Comparison of ENCODE assay signal across 28 cellular contexts in the genomic region with DNA sequence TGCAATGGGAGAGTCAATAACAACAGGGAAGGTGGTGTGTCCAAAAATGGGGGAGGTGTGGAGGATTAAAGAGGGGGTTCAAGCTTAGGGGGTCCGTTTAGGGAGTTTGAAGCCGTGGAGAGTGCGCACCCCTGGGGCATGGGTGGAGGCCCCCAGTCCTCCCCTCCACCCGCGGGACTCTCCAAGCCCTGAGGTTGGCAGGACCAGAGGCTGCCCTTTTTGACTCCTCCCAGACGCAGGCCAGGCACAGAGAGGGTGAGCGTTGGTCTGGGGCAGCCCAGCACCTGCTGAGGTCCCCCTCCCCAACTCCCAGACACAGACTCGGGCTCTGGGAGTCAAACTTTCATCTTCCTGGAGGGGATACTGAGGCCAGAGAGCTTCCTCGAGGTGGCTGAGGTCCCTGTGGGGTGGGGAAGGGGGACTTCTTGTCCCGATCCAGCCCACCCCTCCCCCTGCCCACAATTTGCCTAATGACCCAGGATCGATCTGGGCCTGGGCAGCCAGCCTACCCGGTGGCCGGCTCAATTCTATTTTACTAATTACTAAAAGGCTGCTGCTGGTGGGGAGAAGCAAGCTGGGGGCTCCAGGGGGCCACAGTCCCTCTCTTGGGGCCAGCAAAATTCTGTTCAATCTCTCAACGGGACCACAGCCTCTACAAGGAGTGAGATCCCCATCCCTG. TPM values are rescaled to one million over a fixed set of nuclear protein-coding genes. Genes with fewer than 3 reads are reported as not detected.
DNase-seq lines count a peak whose midpoint lies in the region; ATAC-seq, FAIRE-seq and TF ChIP-seq lines count a peak whose summit lies in the region.
"Had no signal": no experiment of that assay in that cellular context is flagged by ENCODE, and none has a peak within 500 bp of the region (broad histone marks: within the 10 kb centered on the region; RNA-seq: fewer than 3 reads in every experiment).

No MANE protein-coding gene starts in this region.

- no peak for ATAC-seq in activated naive CD8-positive, alpha-beta T cell treated with anti-CD3 and anti-CD28 coated beads, Interleukin-2, amount 50 U/mL, for 24 hours
- ATAC-seq in PC-3 (no peak), GM19324 (IDR thresholded peaks at IDR 0.05; ENCODE audit: low FRiP score, unreplicated experiment) (no peak), GM18858 (IDR thresholded peaks at IDR 0.05; ENCODE audit: unreplicated experiment) (no peak), GM21367 (IDR thresholded peaks at IDR 0.05; ENCODE audit: unreplicated experiment) (no peak)
- ATAC-seq: activated T-cell treated with anti-CD3 and anti-CD28 coated beads, Interleukin-2, amount 50 U/mL, for 72 hours; psoas muscle had no signal

- no peak for TF ChIP-seq RAD21 in H1 (IDR thresholded peaks at IDR 0.05 in 1 of 2, conservative IDR thresholded peaks at IDR 0.05 in 1 of 2; ENCODE audit: low read depth in 2 of 2, low read length in 2 of 2)

- 0 out of 2 replicates have a peak overlapping the region, but pooled peaks have one; percentile 61 for H2BK20ac ChIP-seq in H1 (ENCODE audit: low read length)

- peaks cover 18% of the 10 kb centered on the region for H3K4me1 Mint-ChIP-seq in activated naive CD8-positive, alpha-beta T cell (ENCODE audit: low read depth)
- peaks cover 20% of the 10 kb centered on the region for H3K4me1 Mint-ChIP-seq in activated naive CD8-positive, alpha-beta T cell treated with anti-CD3 and anti-CD28 coated beads, Interleukin-2, amount 50 U/mL, for 24 hours

- H3K23me2 ChIP-seq in H1 (ENCODE audit: low read depth, low read length): peaks cover 5% of the 10 kb centered on the region; the same call in 1 of the 2 replicates

- no peak overlapping the region for H3K56ac ChIP-seq in H1 (replicated peaks; ENCODE audit: insufficient read length, low read depth, low read length)

- H3K27ac ChIP-seq in PC-3 (ENCODE audit: low read length): no peak overlapping the region
- H3K27ac ChIP-seq in H1 (ENCODE audit: low read depth, low read length): no peak overlapping the region
- no peak overlapping the region for H3K27ac ChIP-seq in suprapubic skin
- H3K27ac ChIP-seq: psoas muscle, RWPE1, vagina had no signal

- WGBS in H1 (ENCODE audit: extremely low coverage in 1 of 2, insufficient coverage in 1 of 2, insufficient read length in 1 of 2, insufficient replicate concordance in 2 of 2, low coverage in 1 of 2, low lambda C conversion rate in 2 of 2, missing lambda C conversion rate in 1 of 2), 2 experiments: 10% methylated on average over 14 of the region's 14 CpGs; no CpG with 5 or more reads in 1 of the 2 experiments
- 1% methylated on average over 5 of the region's 14 CpGs for WGBS in suprapubic skin

- CTCF ChIA-PET in PC-3 (lab: Charles Lee) (no interaction called here), H1 (lab: Charles Lee; ENCODE audit: partially characterized antibody) (interaction anchor here (0.7 to 2.3 kb wide), 5 partner anchors 14 to 78 kb away, joined by 3 to 12 read pairs (median 3); no protein-coding TSS in a partner anchor)

- no peak overlapping the region for H3K14ac ChIP-seq in H1 (ENCODE audit: insufficient read length)

- H3K9me3 Mint-ChIP-seq in activated naive CD8-positive, alpha-beta T cell (ENCODE audit: low read depth): no peaks in the 10 kb centered on the region
- H3K9me3 Mint-ChIP-seq in activated naive CD8-positive, alpha-beta T cell treated with anti-CD3 and anti-CD28 coated beads, Interleukin-2, amount 50 U/mL, for 24 hours: no peaks in the 10 kb centered on the region
- H3K9me3 Mint-ChIP-seq: activated T-cell treated with anti-CD3 and anti-CD28 coated beads, Interleukin-2, amount 50 U/mL, for 72 hours; memory B cell; neural crest cell had no signal

- peak overlapping the region; percentile 64 for H3K4me3 Mint-ChIP-seq in activated naive CD8-positive, alpha-beta T cell
- H3K4me3 Mint-ChIP-seq in activated naive CD8-positive, alpha-beta T cell treated with anti-CD3 and anti-CD28 coated beads, Interleukin-2, amount 50 U/mL, for 24 hours: no peak overlapping the region
- H3K4me3 Mint-ChIP-seq: memory B cell, neural crest cell had no signal

- H2BK5ac ChIP-seq in H1 (ENCODE audit: low read depth, low read length): no peak overlapping the region

- TF ChIP-seq CTCF in PC-3 (conservative IDR thresholded peaks at IDR 0.05; ENCODE audit: low read depth, low read length) (no peak), H1 (IDR thresholded peaks at IDR 0.05; ENCODE audit: control extremely low read depth in 1 of 3, insufficient read depth in 1 of 3, low read depth in 1 of 3, low read length in 3 of 3) (no peak), suprapubic skin (IDR thresholded peaks at IDR 0.05) (no peak)

- no peak overlapping the region for H3K4ac ChIP-seq in H1 (replicated peaks; ENCODE audit: insufficient read length, low read depth, low read length)

- H2AFZ ChIP-seq in PC-3 (ENCODE audit: low read length) (no peak overlapping the region), H1 (ENCODE audit: low read length) (no peak overlapping the region)

- H4K20me1 ChIP-seq in PC-3 (ENCODE audit: low read length) (peaks cover under 1% of the 10 kb centered on the region; the same call in 1 of the 2 replicates), H1 (replicated peaks in 1 of 2; ENCODE audit: control insufficient read depth in 1 of 2, insufficient read depth in 2 of 2, low read length in 2 of 2) (peaks cover 7 to 12% of the 10 kb centered on the region in 2 experiments)

- no peaks in the 10 kb centered on the region for H3K9me2 ChIP-seq in PC-3 (replicated peaks; ENCODE audit: low read length)

- BruUV-seq in PC-3 (replicated peaks; lab: Mats Ljungman, UMichigan): no TSS peak

- TF ChIP-seq POLR2A in H1 (IDR thresholded peaks at IDR 0.05; ENCODE audit: control extremely low read depth in 1 of 2, low read depth in 2 of 2, low read length in 2 of 2): no peak
- no peak for TF ChIP-seq POLR2A in suprapubic skin (IDR thresholded peaks at IDR 0.05)

- H3K4me3 ChIP-seq in PC-3 (ENCODE audit: low read length) (peak overlapping the region; percentile 70), H1 (ENCODE audit: extremely low read depth in 1 of 4, insufficient read depth in 2 of 4, low read depth in 3 of 4, low read length in 4 of 4) (no peak overlapping the region), suprapubic skin (peak overlapping the region; percentile 26)

- H2BK15ac ChIP-seq in H1 (ENCODE audit: low read length): 0 out of 2 replicates have a peak overlapping the region, but pooled peaks have one; percentile 46

- H4K8ac ChIP-seq in H1 (ENCODE audit: extremely low read depth, insufficient read depth, low read length): peak overlapping the region; percentile 46; the same call in 1 of the 2 replicates

- intact Hi-C loops in PC-3 (cut with micrococcal nuclease): no loop called here

- no peak overlapping the region for H3K23ac ChIP-seq in H1 (ENCODE audit: insufficient read length)

- no peaks in the 10 kb centered on the region for H3F3A ChIP-seq in PC-3 (ENCODE audit: low read length, unreplicated experiment)

- FAIRE-seq in H1 (lab: Jason Lieb, UNC): no peak

- H3K4me2 ChIP-seq in PC-3 (ENCODE audit: low read length): peak overlapping the region; percentile 97
- no peak overlapping the region; a peak in 1 of 4 replicates for H3K4me2 ChIP-seq in H1 (ENCODE audit: insufficient read depth in 1 of 2, low read depth in 2 of 2, low read length in 2 of 2)

- TF ChIP-seq EP300 in H1 (IDR thresholded peaks at IDR 0.05; ENCODE audit: borderline replicate concordance in 1 of 2, low read depth in 2 of 2, low read length in 2 of 2): no peak
- no peak for TF ChIP-seq EP300 in suprapubic skin (IDR thresholded peaks at IDR 0.05)

- H3K79me2 ChIP-seq in PC-3 (ENCODE audit: low read length) (peaks cover 10% of the 10 kb centered on the region), H1 (ENCODE audit: control insufficient read depth in 1 of 2, insufficient read depth in 2 of 2, low read length in 2 of 2) (no peaks in the 10 kb centered on the region)

- peaks cover 34% of the 10 kb centered on the region for H3K4me1 ChIP-seq in PC-3 (ENCODE audit: insufficient read depth, low read length)
- peaks cover 0 to 49% (median 24%) of the 10 kb centered on the region in 4 experiments; a peak in 6 of 7 replicates for H3K4me1 ChIP-seq in H1 (replicated peaks in 1 of 4; ENCODE audit: control insufficient read depth in 3 of 4, insufficient read depth in 4 of 4, low read length in 3 of 4)
- peaks cover 46% of the 10 kb centered on the region for H3K4me1 ChIP-seq in suprapubic skin

- no peak overlapping the region for H4K91ac ChIP-seq in H1 (replicated peaks; ENCODE audit: insufficient read length, low read length)

- H3K79me1 ChIP-seq in H1 (ENCODE audit: low read depth, low read length): no peaks in the 10 kb centered on the region

- no peak overlapping the region for H2BK120ac ChIP-seq in H1 (replicated peaks; ENCODE audit: low read depth, low read length)

- H4K5ac ChIP-seq in H1 (ENCODE audit: insufficient read length, low read depth, low read length): no peak overlapping the region

- H3K18ac ChIP-seq in H1 (ENCODE audit: extremely low read depth, low read length): no peak overlapping the region

- no peak overlapping the region for H3K27ac Mint-ChIP-seq in activated naive CD8-positive, alpha-beta T cell
- no peak overlapping the region for H3K27ac Mint-ChIP-seq in activated naive CD8-positive, alpha-beta T cell treated with anti-CD3 and anti-CD28 coated beads, Interleukin-2, amount 50 U/mL, for 24 hours
- H3K27ac Mint-ChIP-seq: activated T-cell treated with anti-CD3 and anti-CD28 coated beads, Interleukin-2, amount 50 U/mL, for 72 hours; memory B cell had no signal

- DNase-seq in activated naive CD8-positive, alpha-beta T cell treated with anti-CD3 and anti-CD28 coated beads, Interleukin-2, amount 50 U/mL, for 24 hours: no peak
- DNase-seq in PC-3 (no peak), H1 (ENCODE audit: low read depth in 1 of 2, low spot score in 2 of 2) (peak in 1 of 2 experiments; percentile 58), suprapubic skin (ENCODE audit: low spot score in 2 of 2) (no peak)
- DNase-seq: activated T-cell treated with anti-CD3 and anti-CD28 coated beads, Interleukin-2, amount 50 U/mL, for 72 hours; erythroblast; foreskin melanocyte; hypothalamus; Karpas-422; kidney glomerular epithelial cell; NCI-H1048; NCI-H2029; psoas muscle; stimulated activated CD4-positive, alpha-beta T cell treated with anti-CD3 and anti-CD28 coated beads, Interleukin-4, amount 100 ng/mL, for 1 hour; substantia nigra had no signal

- H3K27me3 ChIP-seq in PC-3 (ENCODE audit: low read length) (peaks cover 7% of the 10 kb centered on the region), H1 (replicated peaks in 1 of 4; ENCODE audit: control insufficient read depth in 3 of 4, extremely low read depth in 1 of 4, insufficient read depth in 3 of 4, low read length in 3 of 4) (peaks cover 92 to 99% (median 94%) of the 10 kb centered on the region in 4 experiments), suprapubic skin (peaks cover 99% of the 10 kb centered on the region)

- H3K36me3 Mint-ChIP-seq in activated naive CD8-positive, alpha-beta T cell: no peaks in the 10 kb centered on the region
- peaks cover under 1% of the 10 kb centered on the region for H3K36me3 Mint-ChIP-seq in activated naive CD8-positive, alpha-beta T cell treated with anti-CD3 and anti-CD28 coated beads, Interleukin-2, amount 50 U/mL, for 24 hours (ENCODE audit: low read depth)
- H3K36me3 Mint-ChIP-seq: memory B cell had no signal

- no peak overlapping the region for H2AK5ac ChIP-seq in H1 (ENCODE audit: low read depth, low read length)

- H3K27me3 Mint-ChIP-seq in activated naive CD8-positive, alpha-beta T cell: peaks cover 15% of the 10 kb centered on the region
- H3K27me3 Mint-ChIP-seq in activated naive CD8-positive, alpha-beta T cell treated with anti-CD3 and anti-CD28 coated beads, Interleukin-2, amount 50 U/mL, for 24 hours: peaks cover 48% of the 10 kb centered on the region

- H3K9me3 ChIP-seq in PC-3 (ENCODE audit: low read length) (no peaks in the 10 kb centered on the region), H1 (ENCODE audit: insufficient read depth in 2 of 2, low read depth in 1 of 2, low read length in 1 of 2) (no peaks in the 10 kb centered on the region; a peak in 1 of 4 replicates), suprapubic skin (no peaks in the 10 kb centered on the region)
- H3K9me3 ChIP-seq: psoas muscle, vagina had no signal

- H3K9ac ChIP-seq in PC-3 (ENCODE audit: low read length) (no peak overlapping the region; the same call in 1 of the 2 replicates), H1 (replicated peaks in 1 of 4; ENCODE audit: extremely low read depth in 1 of 4, low read depth in 3 of 4, low read length in 3 of 4) (no peak overlapping the region)

- 0 out of 2 replicates have a peak overlapping the region, but pooled peaks have one; percentile 60 for H2BK12ac ChIP-seq in H1 (ENCODE audit: low read depth, low read length)

- POLR2A ChIA-PET in PC-3 (lab: Charles Lee; ENCODE audit: unreplicated experiment) (no interaction called here), H1 (lab: Charles Lee; ENCODE audit: partially characterized antibody) (interaction anchor here (1.0 to 1.7 kb wide), 2 partner anchors 10 to 25 kb away, joined by 3 to 5 read pairs; no protein-coding TSS in a partner anchor)

- H3K36me3 ChIP-seq in PC-3 (ENCODE audit: low read depth, low read length) (no peaks in the 10 kb centered on the region), H1 (ENCODE audit: control insufficient read depth in 2 of 4, insufficient read depth in 4 of 4, low read length in 3 of 4) (peaks cover 0 to 31% (median 0%) of the 10 kb centered on the region in 4 experiments; a peak in 1 of 8 replicates), suprapubic skin (no peaks in the 10 kb centered on the region)
- H3K36me3 ChIP-seq: vagina had no signal

RNA-seq across cellular contexts. Expression of a gene that starts 2.8 kb away (rescaled TPM):
- total RNA-seq in PC-3 (2014; rRNA removed): 1.4 and 2.0 TPM in 2 replicates
- total RNA-seq in H1 (2021; fragmentation: NEBNext Ultra II Directional; extraction: Animal tissue kit (Norgen Biotek cat#: 25700)): not detected in 2 replicates
- not detected in 2 replicates for polyA plus RNA-seq in H1 (2011; rRNA removed)
- not detected for polyA plus RNA-seq in H1 (2011; cell fraction: cytosol; rRNA removed)
- polyA plus RNA-seq in H1 (2011; cell fraction: nucleus; rRNA removed): not detected
- 0.04 TPM in 1 of 4 replicates, not detected in the others for polyA plus RNA-seq in H1 (2012, experiment 1 of 2)
- 0.01 TPM for polyA plus RNA-seq in H1 (2012, experiment 2 of 2)
- polyA plus RNA-seq in H1 (2013, experiment 1 of 2): not detected
- not detected for polyA plus RNA-seq in H1 (2013, experiment 2 of 2)
- polyA minus RNA-seq in H1 (2011; rRNA and poly(A)+ RNA removed): not detected in 2 replicates
- not detected for polyA minus RNA-seq in H1 (2011; cell fraction: cytosol; rRNA and poly(A)+ RNA removed)
- not detected for polyA minus RNA-seq in H1 (2011; cell fraction: nucleus; rRNA and poly(A)+ RNA removed)
- total RNA-seq in suprapubic skin: not detected
- total RNA-seq: activated T-cell treated with anti-CD3 and anti-CD28 coated beads, Interleukin-2, amount 50 U/mL, for 72 hours; Daoy; dermis microvascular lymphatic vessel endothelial cell; NCI-H460; psoas muscle; smooth muscle cell; vagina had no signal
- polyA plus RNA-seq: AG04450, psoas muscle, smooth muscle cell had no signal

Comparison
In these comparisons a context has a peak if more than half of its experiments do, and no peak if none do; other contexts are left out.
1. H3K4me3 ChIP-seq: peak in PC-3 (single experiment) and suprapubic skin (single experiment); none in H1 (0 of 4).